In the genomic region with DNA sequence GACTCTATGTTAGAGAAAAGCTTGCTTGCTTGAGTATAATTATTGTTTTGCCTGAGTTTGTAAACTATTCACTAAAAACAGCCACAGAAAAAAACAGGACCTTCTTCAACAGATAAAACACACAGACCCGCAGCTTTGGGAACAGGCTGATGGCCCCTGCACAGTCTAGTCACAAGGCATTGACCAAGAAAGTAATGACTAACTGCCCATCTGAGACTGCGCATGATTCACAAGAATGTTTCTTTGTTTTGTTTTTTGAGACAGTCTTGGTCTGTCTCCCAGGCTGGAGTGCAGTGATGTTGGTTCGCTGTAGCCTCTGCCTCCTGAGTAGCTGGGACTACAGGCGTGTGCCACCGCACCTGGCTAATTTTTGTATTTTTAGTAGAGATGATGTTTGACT, we compare ENCODE assay signal across 22 cellular contexts. TPM values are rescaled to one million over a fixed set of nuclear protein-coding genes. Genes with fewer than 3 reads are reported as not detected.
A peak's percentile ranks its signal among the peaks of the same experiment; 100 is the strongest.
DNase-seq lines count a peak whose midpoint lies in the region; TF ChIP-seq lines count a peak whose summit lies in the region.
"Had no signal": no experiment of that assay in that cellular context is flagged by ENCODE, and none has a peak within 500 bp of the region (broad histone marks: within the 10 kb centered on the region; RNA-seq: fewer than 3 reads in every experiment).

No MANE protein-coding gene starts in this region.

- no peaks in the 10 kb centered on the region for H3K27me3 Mint-ChIP-seq in activated naive CD8-positive, alpha-beta T cell
- H3K27me3 Mint-ChIP-seq: naive B cell; stimulated activated naive B cell treated with anti-CD40 and anti-IgM and Interleukin-4, amounts not matched to agents 10 μg/mL and 1 μg/mL and 100 μg/mL, for 72 hours had no signal

- no peak overlapping the region for H2AK5ac ChIP-seq in mesenchymal stem cell (ENCODE audit: low read length, severe bottlenecking)

- peaks cover 85% of the 10 kb centered on the region for H3K79me2 ChIP-seq in DOHH2 (ENCODE audit: control insufficient read depth, low read length)

- WGBS in mesenchymal stem cell: 94% methylated on average over 5 of the region's 5 CpGs

- in situ Hi-C loops in HAP-1 (cut with MboI; ENCODE audit: low sequenced_read_pairs): no loop called here

- H3K27me3 ChIP-seq in DOHH2 (ENCODE audit: control insufficient read depth, low read length) (no peaks in the 10 kb centered on the region), mesenchymal stem cell (ENCODE audit: control insufficient read depth in 1 of 2, insufficient read depth in 1 of 2, low read length in 2 of 2) (no peaks in the 10 kb centered on the region), HAP-1 (ENCODE audit: low read depth) (no peaks in the 10 kb centered on the region)
- H3K27me3 ChIP-seq: pancreas, sigmoid colon, SJSA1, tibial nerve had no signal

- no peak overlapping the region for H2BK120ac ChIP-seq in mesenchymal stem cell (ENCODE audit: low read depth, low read length)

- no peaks in the 10 kb centered on the region for H3K9me3 ChIP-seq in DOHH2 (ENCODE audit: control insufficient read depth, insufficient read depth, low read length)
- H3K9me3 ChIP-seq in mesenchymal stem cell (ENCODE audit: control insufficient read depth, low read length): no peaks in the 10 kb centered on the region
- no peaks in the 10 kb centered on the region; the same call in 1 of the 2 replicates for H3K9me3 ChIP-seq in HAP-1
- H3K9me3 ChIP-seq: pancreas, sigmoid colon, SJSA1, tibial nerve had no signal

- no peaks in the 10 kb centered on the region for H3K9me3 Mint-ChIP-seq in activated naive CD8-positive, alpha-beta T cell (ENCODE audit: low read depth)

- peaks cover 11% of the 10 kb centered on the region; the same call in 1 of the 2 replicates for H4K20me1 ChIP-seq in DOHH2 (ENCODE audit: control insufficient read depth, insufficient read depth, low read depth, low read length)

- no peaks in the 10 kb centered on the region for H3K9me2 ChIP-seq in DOHH2 (replicated peaks; ENCODE audit: control insufficient read depth, low read length)

- peaks cover 67% of the 10 kb centered on the region for H3K4me1 Mint-ChIP-seq in activated naive CD8-positive, alpha-beta T cell (ENCODE audit: low read depth)

- no peak overlapping the region for H2BK12ac ChIP-seq in mesenchymal stem cell (ENCODE audit: low read length in 2 of 2)

- H3K4me3 Mint-ChIP-seq in activated naive CD8-positive, alpha-beta T cell: peak overlapping the region; percentile 97

- H3F3A ChIP-seq in DOHH2 (ENCODE audit: control insufficient read depth, insufficient read depth): no peaks in the 10 kb centered on the region

- peaks cover 13% of the 10 kb centered on the region for H3K79me1 ChIP-seq in mesenchymal stem cell (replicated peaks; ENCODE audit: low read length, poor library complexity, severe bottlenecking)

- no peak overlapping the region for H3K4ac ChIP-seq in mesenchymal stem cell (ENCODE audit: low read depth in 1 of 2, low read length in 2 of 2)

- no peak overlapping the region for H3K9ac ChIP-seq in mesenchymal stem cell (ENCODE audit: low read length)

- H4K91ac ChIP-seq in mesenchymal stem cell (ENCODE audit: low read length): no peak overlapping the region

- H3K36me3 Mint-ChIP-seq in activated naive CD8-positive, alpha-beta T cell: peaks cover 15% of the 10 kb centered on the region

- no peak overlapping the region for H2BK15ac ChIP-seq in mesenchymal stem cell (ENCODE audit: low read depth, poor library complexity, severe bottlenecking)

- no peak overlapping the region for H3K18ac ChIP-seq in mesenchymal stem cell (ENCODE audit: low read depth in 1 of 2, low read length in 2 of 2)

- TF ChIP-seq CTCF in DOHH2 (IDR thresholded peaks at IDR 0.05; ENCODE audit: low read depth, low read length, poor library complexity, severe bottlenecking): no peak
- no peak for TF ChIP-seq CTCF in GM20000 (IDR thresholded peaks at IDR 0.05; ENCODE audit: extremely low read depth, missing control alignments)

- no peak overlapping the region for H3K27ac Mint-ChIP-seq in activated naive CD8-positive, alpha-beta T cell

- no peak overlapping the region for H4K8ac ChIP-seq in mesenchymal stem cell (ENCODE audit: low read length)

- DNase-seq in HCEC 1CT (peak; percentile 18), mesenchymal stem cell (peak; percentile 12), GM20000 (ENCODE audit: low spot score) (no peak), NCI-H187 treated with DMSO at 0.1 percent for 48 hours (lab: John Stamatoyannopoulos, UW) (no peak), HAP-1 (ENCODE audit: low spot score in 2 of 2) (no peak)
- DNase-seq: activated CD4-positive, CD25-positive, alpha-beta regulatory T cell; activated gamma-delta T cell; Calu3; hypothalamus; naive B cell; NCI-H187; NCI-H226; NCI-H82; pancreas; PC-3; sigmoid colon; stimulated activated naive B cell treated with anti-CD40 and anti-IgM and Interleukin-4, amounts not matched to agents 10 μg/mL and 1 μg/mL and 100 μg/mL, for 72 hours had no signal

- peaks cover 51% of the 10 kb centered on the region for H3K36me3 ChIP-seq in DOHH2 (ENCODE audit: control insufficient read depth, low read length)
- peaks cover 0 to 16% of the 10 kb centered on the region in 2 experiments for H3K36me3 ChIP-seq in mesenchymal stem cell (ENCODE audit: control insufficient read depth in 1 of 2, insufficient read depth in 2 of 2, low read depth in 1 of 2, low read length in 2 of 2)
- no peaks in the 10 kb centered on the region for H3K36me3 ChIP-seq in HAP-1 (replicated peaks)
- H3K36me3 ChIP-seq: pancreas, sigmoid colon had no signal

- H3K27ac ChIP-seq in DOHH2 (ENCODE audit: low read depth, low read length) (no peak overlapping the region), mesenchymal stem cell (ENCODE audit: low read length, poor library complexity, severe bottlenecking) (no peak overlapping the region)
- H3K27ac ChIP-seq: pancreas, sigmoid colon, SJSA1, tibial nerve had no signal

- no peak overlapping the region for H2BK5ac ChIP-seq in mesenchymal stem cell (ENCODE audit: low read depth, low read length, poor library complexity, severe bottlenecking)

- no peak overlapping the region for H3K14ac ChIP-seq in mesenchymal stem cell (ENCODE audit: low read length in 2 of 2)

- H3K23ac ChIP-seq in mesenchymal stem cell (ENCODE audit: low read length in 2 of 2): no peak overlapping the region

- H2AFZ ChIP-seq in mesenchymal stem cell (ENCODE audit: low read depth, low read length): no peak overlapping the region

- H3K4me2 ChIP-seq in DOHH2 (ENCODE audit: low read length): peak overlapping the region; percentile 77
- no peak overlapping the region for H3K4me2 ChIP-seq in mesenchymal stem cell (ENCODE audit: low read length, poor library complexity, severe bottlenecking)

- H3K4me3 ChIP-seq in DOHH2 (ENCODE audit: low read length) (peak overlapping the region; percentile 89; the same call in 1 of the 2 replicates), mesenchymal stem cell (ENCODE audit: insufficient read depth in 1 of 2, low read depth in 1 of 2, low read length in 2 of 2) (no peak overlapping the region), HAP-1 (no peak overlapping the region)
- H3K4me3 ChIP-seq: pancreas, sigmoid colon, SJSA1, tibial nerve had no signal

- H3K4me1 ChIP-seq in DOHH2 (ENCODE audit: control insufficient read depth, low read length) (peaks cover 35% of the 10 kb centered on the region), mesenchymal stem cell (ENCODE audit: control insufficient read depth, insufficient read depth, low read depth, low read length) (peaks cover 7% of the 10 kb centered on the region), HAP-1 (peaks cover 5% of the 10 kb centered on the region; the same call in 1 of the 2 replicates)

RNA-seq across cellular contexts. Expression of gene ZKSCAN2, which starts 2.8 kb away (rescaled TPM):
- polyA plus RNA-seq in mesenchymal stem cell (2013, experiment 1 of 2): 2.8 TPM
- 2.9 TPM for polyA plus RNA-seq in mesenchymal stem cell (2013, experiment 2 of 2)

RNA-seq across cellular contexts. Expression of gene AQP8, which starts 43.7 kb away (rescaled TPM):
- polyA plus RNA-seq in mesenchymal stem cell (2013, experiment 1 of 2): not detected
- polyA plus RNA-seq in mesenchymal stem cell (2013, experiment 2 of 2): not detected
- polyA plus RNA-seq: keratinocyte had no signal

Comparison
In these comparisons a context has a peak if more than half of its experiments do, and no peak if none do; other contexts are left out.
1. DNase-seq: peak in HCEC 1CT (single experiment) and mesenchymal stem cell (single experiment); none in GM20000 (single experiment), NCI-H187 treated with DMSO at 0.1 percent for 48 hours (single experiment) and HAP-1 (0 of 2).